In genomic region chr5:175129121-175129520, GRCh38 we compare ENCODE assay signal across 21 cellular contexts.
"Had no signal": no experiment of that assay in that cellular context is flagged by ENCODE, and none has a peak within 500 bp of the region (broad histone marks: within the 10 kb centered on the region; RNA-seq: fewer than 3 reads in every experiment).

No MANE protein-coding gene starts in this region.

- H3K36me3 ChIP-seq: heart left ventricle, neutrophil, stomach, thoracic aorta, transverse colon had no signal

- H3K27me3 ChIP-seq: heart left ventricle, neutrophil, stomach, transverse colon had no signal

- H3K27ac ChIP-seq: heart left ventricle, neutrophil, skin epidermis, stomach, thoracic aorta, transverse colon had no signal

- H3K4me3 ChIP-seq: heart left ventricle, lung, skin epidermis, stomach, thoracic aorta, transverse colon had no signal

- H3K9me3 ChIP-seq: heart left ventricle, neutrophil, stomach, thoracic aorta, transverse colon had no signal

- ATAC-seq: effector memory CD8-positive, alpha-beta T cell; heart left ventricle; left colon; left ventricle myocardium superior; naive thymus-derived CD8-positive, alpha-beta T cell; sciatic nerve had no signal

- DNase-seq: effector memory CD8-positive, alpha-beta T cell; heart left ventricle; hippocampal formation; left colon; left ventricle myocardium superior; mesenchymal stem cell; naive thymus-derived CD8-positive, alpha-beta T cell; posterior cingulate gyrus; stimulated activated CD4-positive, alpha-beta T cell treated with anti-CD3 and anti-CD28 coated beads, Interleukin-12 subunit alpha, Interleukin-12 subunit beta, amount 100 ng/mL, for 4 hours; stimulated activated naive CD4-positive, alpha-beta T cell; stomach; substantia nigra; transverse colon had no signal

- H3K4me1 ChIP-seq: heart left ventricle, stomach, transverse colon had no signal

- FAIRE-seq: colon, endothelial cell of umbilical vein, frontal cortex had no signal
